In genomic region chr19:35748106-35749020, GRCh38 we compare ENCODE assay signal across 8 cellular contexts. TPM values are rescaled to one million over a fixed set of nuclear protein-coding genes. Genes with fewer than 3 reads are reported as not detected.
DNase-seq lines count a peak whose midpoint lies in the region; ATAC-seq and TF ChIP-seq lines count a peak whose summit lies in the region.

A gene with protein sequence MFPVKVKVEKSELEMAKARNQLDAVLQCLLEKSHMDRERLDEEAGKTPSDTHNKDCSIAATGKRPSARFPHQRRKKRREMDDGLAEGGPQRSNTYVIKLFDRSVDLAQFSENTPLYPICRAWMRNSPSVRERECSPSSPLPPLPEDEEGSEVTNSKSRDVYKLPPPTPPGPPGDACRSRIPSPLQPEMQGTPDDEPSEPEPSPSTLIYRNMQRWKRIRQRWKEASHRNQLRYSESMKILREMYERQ (plus strand): TSS chr19:35748576. CDS start chr19:35748725, 149 bp downstream.

- H3K9me3 Mint-ChIP-seq in WTC11 = no peaks in the 10 kb centered on the region
- no peaks in the 10 kb centered on the region for H3K9me3 Mint-ChIP-seq in immature natural killer cell

- POLR2A ChIA-PET in AG04450 (lab: Yijun Ruan, JAX) = interaction anchor here (0.6 to 1.4 kb wide), 5 partner anchors 8 to 102 kb away, joined by 3 to 20 read pairs (median 3); partner anchors contain the start of gene HSPB6
- POLR2A ChIA-PET in WTC11 (lab: Charles Lee) = interaction anchor here (0.5 to 1.2 kb wide), 6 partner anchors 9 to 136 kb away, joined by 3 to 11 read pairs (median 4); partner anchors contain the start of genes COX6B1, HSPB6 and PROSER3

- CTCF ChIA-PET in AG04450 (lab: Charles Lee) (interaction anchor here (0.6 to 1.3 kb wide), 5 partner anchors 9 to 198 kb away, joined by 3 to 9 read pairs (median 3); no protein-coding TSS in a partner anchor), WTC11 (lab: Charles Lee) (interaction anchor here (0.7 to 2.2 kb wide), 26 partner anchors 8 to 704 kb away, joined by 3 to 23 read pairs (median 4); partner anchors contain the start of genes KIRREL2 and THAP8)

- peak within 1 kb of the TSS; percentile 96 for H3K4me3 Mint-ChIP-seq in WTC11
- peak within 1 kb of the TSS; percentile 96 to 98 (median 96) for H3K4me3 Mint-ChIP-seq in immature natural killer cell

- H3K27me3 ChIP-seq in AG04450 (ENCODE audit: control insufficient read depth, insufficient read depth, low read length) = no peaks in the 10 kb centered on the region

- no peaks in the 10 kb centered on the region for H3K36me3 Mint-ChIP-seq in WTC11
- H3K36me3 Mint-ChIP-seq in immature natural killer cell = peaks cover 0 to 5% (median 0%) of the 10 kb centered on the region in 3 donors

- TF ChIP-seq CTCF in AG04450 (IDR thresholded peaks at IDR 0.05; ENCODE audit: low read depth, low read length) = no peak
- TF ChIP-seq CTCF in WTC11 (IDR thresholded peaks at IDR 0.05) = no peak

- H3K27me3 Mint-ChIP-seq in WTC11 (ENCODE audit: low read depth) (no peaks in the 10 kb centered on the region; the same call in 1 of the 2 replicates), immature natural killer cell (ENCODE audit: low read depth in 3 of 3) (peaks cover 6 to 9% (median 7%) of the 10 kb centered on the region in 3 donors)

- peak; percentile 74 for ATAC-seq in GM18909 (IDR thresholded peaks at IDR 0.05; ENCODE audit: poor library complexity, unreplicated experiment)
- peak; percentile 72 for ATAC-seq in HG03175 (IDR thresholded peaks at IDR 0.05; ENCODE audit: unreplicated experiment)
- ATAC-seq in WTC11 = peak; percentile 84

- H3K27ac Mint-ChIP-seq in WTC11 (peak within 1 kb of the TSS; percentile 85), immature natural killer cell (peak within 1 kb of the TSS; percentile 83 to 95 (median 93))

- peak; percentile 99 for DNase-seq in AG04450 (ENCODE audit: low read depth, low spot score)
- DNase-seq in NCI-H226 = peak; percentile 98
- peak; percentile 99 for DNase-seq in WTC11 (ENCODE audit: low spot score)
- DNase-seq in caudate nucleus (lab: John Stamatoyannopoulos, UW) = peak; percentile 88 to 100 (median 99)
- DNase-seq in immature natural killer cell = peak; percentile 99
- DNase-seq in smooth muscle cell of the brain vasculature (ENCODE audit: low read depth, low spot score) = peak; percentile 100

- peak within 1 kb of the TSS; percentile 100 for H3K4me3 ChIP-seq in AG04450 (ENCODE audit: low read depth, low read length)

- H3K9me3 ChIP-seq in AG04450 (ENCODE audit: control insufficient read depth, insufficient read depth, low read length) = no peaks in the 10 kb centered on the region

- H3K4me1 Mint-ChIP-seq in WTC11 (peaks cover 21% of the 10 kb centered on the region), immature natural killer cell (peaks cover 47 to 54% of the 10 kb centered on the region in 2 donors)

- H3K27ac ChIP-seq in AG04450 (ENCODE audit: low read depth, low read length) = peak within 1 kb of the TSS; percentile 52
- H3K27ac ChIP-seq in caudate nucleus (ENCODE audit: low read depth, low read length) = peak within 1 kb of the TSS; percentile 67

TF ChIP-seq in WTC11, 78 proteins besides CTCF, POLR2A, EP300 and RAD21 (continues in another document):
- TF ChIP-seq, protein P1, sequence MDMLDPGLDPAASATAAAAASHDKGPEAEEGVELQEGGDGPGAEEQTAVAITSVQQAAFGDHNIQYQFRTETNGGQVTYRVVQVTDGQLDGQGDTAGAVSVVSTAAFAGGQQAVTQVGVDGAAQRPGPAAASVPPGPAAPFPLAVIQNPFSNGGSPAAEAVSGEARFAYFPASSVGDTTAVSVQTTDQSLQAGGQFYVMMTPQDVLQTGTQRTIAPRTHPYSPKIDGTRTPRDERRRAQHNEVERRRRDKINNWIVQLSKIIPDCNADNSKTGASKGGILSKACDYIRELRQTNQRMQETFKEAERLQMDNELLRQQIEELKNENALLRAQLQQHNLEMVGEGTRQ (CRISPR knock-in tag; IDR thresholded peaks at IDR 0.05) = peak; percentile 34; the same call in 1 of the 2 replicates
- TF ChIP-seq TP53 (CRISPR knock-in tag; IDR thresholded peaks at IDR 0.05) = no peak
- no peak for TF ChIP-seq ZNF425 (CRISPR knock-in tag; conservative IDR thresholded peaks at IDR 0.05)
- no peak for TF ChIP-seq ZNF423 (CRISPR knock-in tag; IDR thresholded peaks at IDR 0.05)
- peak; percentile 67; the same call in 1 of the 2 replicates for TF ChIP-seq MYBL2 (CRISPR knock-in tag; IDR thresholded peaks at IDR 0.05)
- TF ChIP-seq ETV6 (CRISPR knock-in tag; IDR thresholded peaks at IDR 0.05) = peak; percentile 52; the same call in 1 of the 2 replicates
- no peak for TF ChIP-seq ZNF317 (CRISPR knock-in tag; IDR thresholded peaks at IDR 0.05; ENCODE audit: borderline replicate concordance, low read depth)
- TF ChIP-seq PRDM15 (CRISPR knock-in tag; IDR thresholded peaks at IDR 0.05) = peak; percentile 37; the same call in 1 of the 2 replicates
- TF ChIP-seq GABPB1 (CRISPR knock-in tag; IDR thresholded peaks at IDR 0.05) = peak; percentile 77
- TF ChIP-seq MAX (CRISPR knock-in tag; IDR thresholded peaks at IDR 0.05) = peak; percentile 39; the same call in 1 of the 2 replicates
- no peak for TF ChIP-seq EMX1 (CRISPR knock-in tag; IDR thresholded peaks at IDR 0.05)
- no peak for TF ChIP-seq TEAD1 (CRISPR knock-in tag; IDR thresholded peaks at IDR 0.05)
- peak; percentile 93 for TF ChIP-seq FOXK1 (CRISPR knock-in tag; IDR thresholded peaks at IDR 0.05)
- peak; percentile 89 for TF ChIP-seq NFYB (CRISPR knock-in tag; conservative IDR thresholded peaks at IDR 0.05; ENCODE audit: low read depth)
- peak; percentile 92 for TF ChIP-seq SP1 (CRISPR knock-in tag; conservative IDR thresholded peaks at IDR 0.05)
- no peak for TF ChIP-seq GRHL2 (CRISPR knock-in tag; IDR thresholded peaks at IDR 0.05; ENCODE audit: insufficient replicate concordance, severe bottlenecking)
- 0 out of 2 replicates have a peak, but pooled peaks have one; percentile 54 for TF ChIP-seq NR2C2 (CRISPR knock-in tag; IDR thresholded peaks at IDR 0.05)
- TF ChIP-seq ZSCAN18 (CRISPR knock-in tag; IDR thresholded peaks at IDR 0.05) = no peak

RNA-seq across cellular contexts. Expression of the gene that starts here (rescaled TPM):
- polyA plus RNA-seq in AG04450 (2011; rRNA removed) (5.5 and 7.6 TPM in 2 replicates), immature natural killer cell (10 to 100 TPM in 2 of 3 donors, 1 to 10 TPM in 1; 9.7 to 15.2 (median 12.6) TPM)
- 14.8 and 14.9 TPM in 2 replicates for polyA minus RNA-seq in AG04450 (2011; rRNA and poly(A)+ RNA removed)
- total RNA-seq in WTC11 (2021) = 4.7 to 6.4 TPM (median 5.6 TPM) in 3 replicates

Comparison
In these comparisons a context has a peak if more than half of its experiments do, and no peak if none do; other contexts are left out.
1. Peak in every context shown above with its lines: DNase-seq, ATAC-seq, H3K4me3 ChIP-seq and H3K27ac ChIP-seq.